ENCODE assay signal across 8 cellular contexts in genomic region chr6:79570802-79571367, GRCh38. TPM values are rescaled to one million over a fixed set of nuclear protein-coding genes. Genes with fewer than 3 reads are reported as not detected.
DNase-seq lines count a peak whose midpoint lies in the region; ATAC-seq, FAIRE-seq and TF ChIP-seq lines count a peak whose summit lies in the region.

No MANE protein-coding gene starts in this region.

- intact Hi-C loops in body of pancreas (cut with DNase I): no loop called here

- H3K27me3 ChIP-seq in body of pancreas: no peaks in the 10 kb centered on the region
- H3K27me3 ChIP-seq in keratinocyte (ENCODE audit: control insufficient read depth, extremely low read depth, insufficient read depth, low read length): no peaks in the 10 kb centered on the region
- no peaks in the 10 kb centered on the region for H3K27me3 ChIP-seq in tibial nerve

- DNase-seq in AML-193 (lab: John Stamatoyannopoulos, UW) (peak; percentile 54 to 57), NCI-H2196 treated with DMSO at 0.1 percent for 48 hours (lab: John Stamatoyannopoulos, UW; ENCODE audit: unreplicated experiment) (peak; percentile 41), body of pancreas (no peak), keratinocyte (ENCODE audit: low read depth, low spot score) (no peak), tibial nerve (ENCODE audit: low spot score in 2 of 2) (no peak), occipital lobe (lab: John Stamatoyannopoulos, UW) (no peak)

- 3 to 11% methylated on average over 4 of the region's 4 CpGs for WGBS in body of pancreas, 2 donors
- 14 to 19% methylated on average over 4 of the region's 4 CpGs for WGBS in tibial nerve, 2 donors

- H3K36me3 ChIP-seq in body of pancreas (replicated peaks in 1 of 2; ENCODE audit: insufficient read depth in 1 of 2, low read depth in 2 of 2): no peaks in the 10 kb centered on the region
- no peaks in the 10 kb centered on the region for H3K36me3 ChIP-seq in keratinocyte (ENCODE audit: control insufficient read depth in 2 of 2, extremely low read depth in 1 of 2, insufficient read depth in 2 of 2, low read length in 2 of 2)
- no peaks in the 10 kb centered on the region for H3K36me3 ChIP-seq in tibial nerve

- ATAC-seq in GM18861 (IDR thresholded peaks at IDR 0.05; ENCODE audit: unreplicated experiment) (peak; percentile 91), HG03103 (IDR thresholded peaks at IDR 0.05; ENCODE audit: low read depth, unreplicated experiment) (peak; percentile 85), body of pancreas (peak; percentile 74)

- H3K4me1 ChIP-seq in body of pancreas (peaks cover 21% of the 10 kb centered on the region), keratinocyte (ENCODE audit: control insufficient read depth, extremely low read depth, insufficient read depth, low read length) (peaks cover 19% of the 10 kb centered on the region), tibial nerve (peaks cover 0 to 8% (median 0%) of the 10 kb centered on the region in 4 donors)

- TF ChIP-seq EP300 in tibial nerve (IDR thresholded peaks at IDR 0.05): no peak

- TF ChIP-seq POLR2A in body of pancreas (IDR thresholded peaks at IDR 0.05): peak in 1 of 3 donors; percentile 6
- no peak for TF ChIP-seq POLR2A in tibial nerve (IDR thresholded peaks at IDR 0.05)

- H3K4me2 ChIP-seq in keratinocyte (ENCODE audit: control insufficient read depth, extremely low read depth, insufficient read depth, low read depth, low read length): peak overlapping the region; percentile 59

- H3K27ac ChIP-seq in body of pancreas (peak overlapping the region in 3 of 4 donors; percentile 60 to 77 (median 62)), keratinocyte (ENCODE audit: control insufficient read depth, insufficient read depth, low read length) (peak overlapping the region; percentile 35), tibial nerve (no peak overlapping the region)

- H3K9me1 ChIP-seq in keratinocyte (ENCODE audit: control insufficient read depth, extremely low read depth, insufficient read depth, low read length): no peaks in the 10 kb centered on the region

- no peaks in the 10 kb centered on the region for H4K20me1 ChIP-seq in keratinocyte (ENCODE audit: control insufficient read depth, extremely low read depth, insufficient read depth, low read length)

- H3K9me3 ChIP-seq in body of pancreas: no peaks in the 10 kb centered on the region
- no peaks in the 10 kb centered on the region for H3K9me3 ChIP-seq in keratinocyte (ENCODE audit: control insufficient read depth, low read depth, low read length)
- no peaks in the 10 kb centered on the region for H3K9me3 ChIP-seq in tibial nerve

- no peak overlapping the region for H3K9ac ChIP-seq in keratinocyte (ENCODE audit: control insufficient read depth, extremely low read depth, insufficient read depth, low read length)

- TF ChIP-seq CTCF in body of pancreas (IDR thresholded peaks at IDR 0.05): peak; percentile 44 to 83 (median 74)
- peak in 2 of 3 experiments; percentile 42 to 48 for TF ChIP-seq CTCF in keratinocyte (optimal IDR thresholded peaks at IDR 0.05 in 1 of 3, IDR thresholded peaks at IDR 0.05 in 1 of 3, conservative IDR thresholded peaks at IDR 0.05 in 1 of 3; ENCODE audit: extremely low read depth in 1 of 3, insufficient read depth in 2 of 3, low read length in 3 of 3)
- peak; percentile 54 to 71 (median 58) for TF ChIP-seq CTCF in tibial nerve (IDR thresholded peaks at IDR 0.05)

- H2AFZ ChIP-seq in keratinocyte (ENCODE audit: control insufficient read depth, low read length): no peak overlapping the region

- FAIRE-seq in keratinocyte (lab: Jason Lieb, UNC): peak; percentile 59

- dilution Hi-C loops in keratinocyte (cut with MboI; ENCODE audit: extremely low pct_ligation_motif_present, low sequenced_read_pairs): no loop called here

- no peaks in the 10 kb centered on the region for H3K79me2 ChIP-seq in keratinocyte (ENCODE audit: control insufficient read depth, insufficient read depth, low read length)

- H3K4me3 ChIP-seq in body of pancreas: peak overlapping the region in 1 of 2 donors; percentile 2
- H3K4me3 ChIP-seq in keratinocyte (ENCODE audit: control insufficient read depth in 2 of 3, extremely low read depth in 1 of 3, insufficient read depth in 2 of 3, low read depth in 1 of 3, low read length in 3 of 3): peak overlapping the region in 1 of 3 experiments; percentile 3
- peak overlapping the region in 3 of 4 donors; percentile 15 to 34 (median 27) for H3K4me3 ChIP-seq in tibial nerve

RNA-seq across cellular contexts. Expression of gene LCA5, which starts 33.7 kb away (rescaled TPM):
- 1 to 10 TPM; 2.6 to 7.8 TPM for total RNA-seq in body of pancreas
- 0.87 to 1.6 TPM (median 1.0 TPM) in 3 replicates for polyA plus RNA-seq in keratinocyte
- 2.5 TPM for polyA plus RNA-seq in keratinocyte (2011; ENCODE audit: low read depth)
- 0.75 and 1.4 TPM in 2 replicates for polyA plus RNA-seq in keratinocyte (2011; cell fraction: cytosol; rRNA removed)
- 1.7 and 2.2 TPM in 2 replicates for polyA plus RNA-seq in keratinocyte (2011; cell fraction: nucleus; rRNA removed)
- 0.87 and 1.2 TPM in 2 replicates for polyA plus RNA-seq in keratinocyte (2012; ENCODE audit: low replicate concordance)
- polyA minus RNA-seq in keratinocyte: 0.23 to 1.7 TPM (median 1.1 TPM) in 3 replicates
- 1.2 TPM for polyA minus RNA-seq in keratinocyte (2011; cell fraction: cytosol; rRNA and poly(A)+ RNA removed)
- polyA minus RNA-seq in keratinocyte (2011; cell fraction: nucleus; rRNA and poly(A)+ RNA removed): 3.0 and 6.1 TPM in 2 replicates
- total RNA-seq in tibial nerve: 10 to 100 TPM in 2 of 4 donors, 1 to 10 TPM in 2; 5.1 to 15.7 (median 9.5) TPM
- total RNA-seq in occipital lobe: 17.3 TPM

Comparison
In these comparisons a context has a peak if more than half of its experiments do, and no peak if none do; other contexts are left out.
1. DNase-seq: peak in AML-193 (2 of 2) and NCI-H2196 treated with DMSO at 0.1 percent for 48 hours (single experiment); none in body of pancreas (0 of 4), keratinocyte (single experiment), tibial nerve (0 of 2) and occipital lobe (single experiment).
2. H3K27ac ChIP-seq: peak in body of pancreas (3 of 4) and keratinocyte (single experiment); none in tibial nerve (0 of 4).
3. Peak in every context shown above with its lines, with median percentiles within 50 percentile points of each other: ATAC-seq and CTCF ChIP-seq.